ENCODE assay signal across 8 cellular contexts in the genomic region with DNA sequence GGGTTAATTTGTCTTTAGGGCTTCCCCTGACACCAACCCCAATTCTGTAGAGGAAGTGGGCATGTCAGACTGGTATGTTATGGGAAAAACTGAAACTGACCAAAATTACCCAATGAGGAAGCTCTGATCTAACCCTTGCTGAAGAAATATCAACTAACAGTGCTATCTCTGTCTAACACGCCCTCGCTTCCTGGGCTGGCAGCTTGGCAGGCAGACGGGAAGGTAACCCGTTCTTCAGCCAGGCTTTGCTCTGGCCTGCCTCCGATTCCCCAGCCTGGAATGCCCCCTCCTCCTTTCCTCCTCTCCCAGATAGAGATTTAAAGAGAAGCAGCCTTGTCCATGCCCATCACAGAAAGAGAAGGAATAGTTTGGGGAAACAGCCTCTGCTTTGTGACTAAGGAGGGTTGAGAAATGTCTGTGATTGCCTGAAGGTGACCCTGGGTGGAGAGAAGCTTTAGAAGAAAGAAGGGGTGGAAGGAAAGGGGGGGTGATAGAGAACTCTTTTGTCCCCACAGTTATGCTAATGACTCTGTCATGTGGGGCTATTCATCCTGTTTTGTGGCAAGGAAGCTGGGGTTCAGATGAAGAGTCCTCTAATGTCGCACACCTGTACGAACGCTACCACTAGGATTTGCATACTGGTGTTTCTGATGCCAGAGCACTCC. TPM values are rescaled to one million over a fixed set of nuclear protein-coding genes. Genes with fewer than 3 reads are reported as not detected.
DNase-seq lines count a peak whose midpoint lies in the region; ATAC-seq and TF ChIP-seq lines count a peak whose summit lies in the region.

No MANE protein-coding gene starts in this region.

- H3K4me1 ChIP-seq in aorta (ENCODE audit: control insufficient read depth in 1 of 2, insufficient read depth in 2 of 2, low read length in 2 of 2) (no peaks in the 10 kb centered on the region), gastroesophageal sphincter (peaks cover 0 to 46% (median 12%) of the 10 kb centered on the region in 3 donors)

- WGBS in aorta, 2 donors = 45 to 46% methylated on average over 8 of the region's 8 CpGs
- 59 to 95% methylated on average over 3 to 8 of the region's 8 CpGs for WGBS in gastroesophageal sphincter (ENCODE audit: low coverage in 1 of 2), 2 donors

- no peaks in the 10 kb centered on the region for H3K27me3 ChIP-seq in aorta (ENCODE audit: control insufficient read depth in 1 of 2, insufficient read depth in 2 of 2, low read length in 1 of 2)
- H3K27me3 ChIP-seq in gastroesophageal sphincter = no peaks in the 10 kb centered on the region

- H3K9me3 Mint-ChIP-seq in brain (no peaks in the 10 kb centered on the region), memory B cell (no peaks in the 10 kb centered on the region)

- peaks cover 77% of the 10 kb centered on the region for H3K4me1 Mint-ChIP-seq in brain
- H3K4me1 Mint-ChIP-seq in memory B cell = peaks cover 53% of the 10 kb centered on the region

- H3K27ac Mint-ChIP-seq in brain (peak overlapping the region in 4 of 5 experiments; percentile 3 to 56 (median 48)), memory B cell (peak overlapping the region; percentile 97)

- ATAC-seq in GM19023 (IDR thresholded peaks at IDR 0.05; ENCODE audit: unreplicated experiment) = peak; percentile 87
- peak; percentile 75 for ATAC-seq in HG02943 (IDR thresholded peaks at IDR 0.05; ENCODE audit: low read depth, unreplicated experiment)
- ATAC-seq in memory B cell (ENCODE audit: low read depth) = peak; percentile 93
- peak; percentile 24 for ATAC-seq in aorta (ENCODE audit: low FRiP score)
- no peak for ATAC-seq in gastroesophageal sphincter

- TF ChIP-seq CTCF in brain (conservative IDR thresholded peaks at IDR 0.05) (no peak), gastroesophageal sphincter (IDR thresholded peaks at IDR 0.05) (no peak)

- no peak for TF ChIP-seq EP300 in gastroesophageal sphincter (IDR thresholded peaks at IDR 0.05)

- DNase-seq in OCI-M2 (lab: John Stamatoyannopoulos, UW; ENCODE audit: unreplicated experiment) (peak; percentile 13), memory B cell (ENCODE audit: low spot score in 2 of 2) (peak; percentile 22 to 59), aorta (peak; percentile 70 to 71), 8988T (no peak)

- TF ChIP-seq POLR2A in gastroesophageal sphincter (IDR thresholded peaks at IDR 0.05) = no peak

- peak overlapping the region in 1 of 5 experiments; percentile 40 for H3K4me3 Mint-ChIP-seq in brain
- peak overlapping the region; percentile 89 for H3K4me3 Mint-ChIP-seq in memory B cell

- no peak overlapping the region for H3K4me3 ChIP-seq in aorta (ENCODE audit: low read length in 2 of 2)
- no peak overlapping the region for H3K4me3 ChIP-seq in gastroesophageal sphincter

- H3K36me3 Mint-ChIP-seq in brain = peaks cover 64% of the 10 kb centered on the region
- no peaks in the 10 kb centered on the region for H3K36me3 Mint-ChIP-seq in memory B cell

- H3K27ac ChIP-seq in aorta (ENCODE audit: low read depth in 1 of 2, low read length in 2 of 2) = no peak overlapping the region
- peak overlapping the region in 2 of 4 donors; percentile 10 to 30 for H3K27ac ChIP-seq in gastroesophageal sphincter

- H3K27me3 Mint-ChIP-seq in brain (peaks cover 2% of the 10 kb centered on the region), memory B cell (no peaks in the 10 kb centered on the region)

- H3K9me3 ChIP-seq in aorta (ENCODE audit: control insufficient read depth, low read length) (no peaks in the 10 kb centered on the region), gastroesophageal sphincter (no peaks in the 10 kb centered on the region)

- H3K36me3 ChIP-seq in aorta (ENCODE audit: control insufficient read depth in 1 of 2, insufficient read depth in 2 of 2, low read length in 1 of 2) = no peaks in the 10 kb centered on the region
- H3K36me3 ChIP-seq in gastroesophageal sphincter = peaks cover 0 to 2% of the 10 kb centered on the region in 2 donors

- intact Hi-C loops in aorta (cut with DNase I) = loop anchor here in 1 of 2 donors (5.0 kb wide), 1 partner anchor 298 kb away; no protein-coding TSS in a partner anchor

RNA-seq across cellular contexts. Expression of a gene that starts 15.4 kb away (rescaled TPM):
- polyA plus RNA-seq in brain (ENCODE audit: insufficient read depth, low read depth, low replicate concordance) (2.5 TPM), aorta (1 to 10 TPM; 1.1 to 4.3 TPM)
- total RNA-seq in aorta (10 to 100 TPM; 23.5 to 26.4 TPM), gastroesophageal sphincter (1 to 10 TPM in 3 of 4 donors, under 1 TPM in 1; 0.82 to 6.1 (median 2.1) TPM)
